Comparison of ENCODE assay signal across 8 cellular contexts in genomic region chr5:71782771-71783770, GRCh38.
DNase-seq lines count a peak whose midpoint lies in the region; ATAC-seq lines count a peak whose summit lies in the region.

No MANE protein-coding gene starts in this region.

- peaks cover 9 to 11% of the 10 kb centered on the region in 2 donors for H3K27me3 Mint-ChIP-seq in stimulated activated naive B cell treated with anti-CD40 and anti-IgM and Interleukin-4, amounts not matched to agents 10 μg/mL and 1 μg/mL and 100 μg/mL, for 72 hours

- peak overlapping the region; percentile 27 to 58 for H3K4me3 Mint-ChIP-seq in stimulated activated naive B cell treated with anti-CD40 and anti-IgM and Interleukin-4, amounts not matched to agents 10 μg/mL and 1 μg/mL and 100 μg/mL, for 72 hours

- DNase-seq in COLO829 (ENCODE audit: low spot score) (peak; percentile 17), NCI-H345 (lab: John Stamatoyannopoulos, UW) (peak; percentile 84), epidermal melanocyte (ENCODE audit: insufficient read length, low spot score) (peak; percentile 36), mucosa of gallbladder (ENCODE audit: low spot score) (peak; percentile 83)
- peak; percentile 80 to 82 for DNase-seq in activated CD4-positive, alpha-beta T cell treated with anti-CD3 and anti-CD28 coated beads, Interleukin-2, amount 50 U/mL, for 48 hours
- DNase-seq in stimulated activated naive B cell treated with anti-CD40 and anti-IgM and Interleukin-4, amounts not matched to agents 10 μg/mL and 1 μg/mL and 100 μg/mL, for 72 hours, result peak; percentile 64

- no peaks in the 10 kb centered on the region for H3K9me3 Mint-ChIP-seq in stimulated activated naive B cell treated with anti-CD40 and anti-IgM and Interleukin-4, amounts not matched to agents 10 μg/mL and 1 μg/mL and 100 μg/mL, for 72 hours

- H3K36me3 Mint-ChIP-seq in stimulated activated naive B cell treated with anti-CD40 and anti-IgM and Interleukin-4, amounts not matched to agents 10 μg/mL and 1 μg/mL and 100 μg/mL, for 72 hours, result no peaks in the 10 kb centered on the region

- peak overlapping the region; percentile 52 for H3K27ac Mint-ChIP-seq in stimulated activated naive B cell treated with anti-CD40 and anti-IgM and Interleukin-4, amounts not matched to agents 10 μg/mL and 1 μg/mL and 100 μg/mL, for 72 hours

- ATAC-seq in GM19397 (IDR thresholded peaks at IDR 0.05; ENCODE audit: unreplicated experiment) (peak; percentile 94), HG03439 (IDR thresholded peaks at IDR 0.05; ENCODE audit: unreplicated experiment) (peak; percentile 96)
- ATAC-seq in stimulated activated naive B cell treated with anti-CD40 and anti-IgM and Interleukin-4, amounts not matched to agents 10 μg/mL and 1 μg/mL and 100 μg/mL, for 72 hours (replicated peaks), result peak; percentile 99

- peaks cover 15 to 26% of the 10 kb centered on the region in 2 donors for H3K4me1 Mint-ChIP-seq in stimulated activated naive B cell treated with anti-CD40 and anti-IgM and Interleukin-4, amounts not matched to agents 10 μg/mL and 1 μg/mL and 100 μg/mL, for 72 hours

Comparison
In these comparisons a context has a peak if more than half of its experiments do, and no peak if none do; other contexts are left out.
1. Peak in every context shown above with its lines: DNase-seq and ATAC-seq.
2. DNase-seq: peak in every context shown above with its lines; median percentile 84 in NCI-H345; 83 in mucosa of gallbladder; 81 in activated CD4-positive, alpha-beta T cell treated with anti-CD3 and anti-CD28 coated beads, Interleukin-2, amount 50 U/mL, for 48 hours; 64 in stimulated activated naive B cell treated with anti-CD40 and anti-IgM and Interleukin-4, amounts not matched to agents 10 μg/mL and 1 μg/mL and 100 μg/mL, for 72 hours; 36 in epidermal melanocyte; 17 in COLO829.